Comparison of ENCODE assay signal across 11 cellular contexts in the genomic region with DNA sequence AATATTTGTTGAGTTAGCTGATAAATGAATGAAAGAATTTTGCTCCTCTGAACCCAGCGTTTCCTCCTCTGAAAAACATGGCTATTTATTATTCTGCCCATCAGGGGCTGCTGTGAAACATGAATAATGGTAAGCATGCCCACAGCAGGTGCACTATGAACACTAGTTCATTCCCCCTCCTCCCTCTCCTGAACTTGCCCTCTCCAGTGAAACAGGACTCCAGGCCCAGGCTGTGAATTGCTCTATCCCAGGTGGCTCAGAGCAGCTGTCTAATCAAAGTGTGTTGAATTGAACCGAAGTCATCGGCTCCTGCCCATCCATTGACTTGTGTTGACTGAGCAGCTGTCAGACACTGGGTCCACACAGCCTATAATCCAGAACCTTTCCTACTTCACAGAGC.
A peak's percentile ranks its signal among the peaks of the same experiment; 100 is the strongest.
DNase-seq lines count a peak whose midpoint lies in the region; ATAC-seq and TF ChIP-seq lines count a peak whose summit lies in the region.
"Had no signal": no experiment of that assay in that cellular context is flagged by ENCODE, and none has a peak within 500 bp of the region (broad histone marks: within the 10 kb centered on the region; RNA-seq: fewer than 3 reads in every experiment).

No MANE protein-coding gene starts in this region.

- no peaks in the 10 kb centered on the region for H3F3A ChIP-seq in SK-N-SH (replicated peaks; ENCODE audit: insufficient read depth)

- no peak overlapping the region for H3K9ac ChIP-seq in SK-N-SH

- TF ChIP-seq CTCF in SK-N-SH (IDR thresholded peaks at IDR 0.05), result no peak

- H2AFZ ChIP-seq in SK-N-SH (ENCODE audit: low read depth), result no peak overlapping the region

- H3K4me2 ChIP-seq in SK-N-SH, result no peak overlapping the region

- no peaks in the 10 kb centered on the region for H3K9me3 ChIP-seq in SK-N-SH
- H3K9me3 ChIP-seq: prostate gland had no signal

- POLR2A ChIA-PET in SK-N-SH (lab: Yijun Ruan, JAX), result no interaction called here

- H3K79me2 ChIP-seq in SK-N-SH (ENCODE audit: insufficient read depth), result no peaks in the 10 kb centered on the region

- TF ChIP-seq EP300 in SK-N-SH (IDR thresholded peaks at IDR 0.05; ENCODE audit: borderline replicate concordance in 1 of 2, low read depth in 1 of 2, low read length in 1 of 2), result no peak

- no peak overlapping the region for H3K27ac ChIP-seq in SK-N-SH (ENCODE audit: low read depth in 2 of 2, low read length in 1 of 2)
- H3K27ac ChIP-seq: prostate gland had no signal

- 60% methylated on average over 3 of the region's 3 CpGs for WGBS in SK-N-SH (ENCODE audit: low lambda C conversion rate)

- H3K4me1 ChIP-seq in SK-N-SH (ENCODE audit: control insufficient read depth in 1 of 2, insufficient read depth in 2 of 2, low read depth in 1 of 2, low read length in 1 of 2), result peaks cover 0 to 29% of the 10 kb centered on the region in 2 experiments; a peak in 1 of 4 replicates
- H3K4me1 ChIP-seq: prostate gland had no signal

- no peak for TF ChIP-seq RAD21 in SK-N-SH (IDR thresholded peaks at IDR 0.05; ENCODE audit: low read length)

- H3K9me2 ChIP-seq in SK-N-SH, result no peaks in the 10 kb centered on the region

- no peaks in the 10 kb centered on the region; the same call in 1 of the 2 replicates for H3K27me3 ChIP-seq in SK-N-SH (ENCODE audit: insufficient read depth)

- CTCF ChIA-PET in SK-N-SH (lab: Yijun Ruan, JAX), result interaction anchor here (1.1 to 1.5 kb wide), 4 partner anchors 12 to 608 kb away, joined by 3 read pairs; no protein-coding TSS in a partner anchor

- H3K4me3 ChIP-seq in SK-N-SH (ENCODE audit: low read depth in 2 of 2, low read length in 1 of 2), result no peak overlapping the region
- H3K4me3 ChIP-seq: prostate gland had no signal

- no peaks in the 10 kb centered on the region for H3K36me3 ChIP-seq in SK-N-SH (replicated peaks in 1 of 2; ENCODE audit: control insufficient read depth in 1 of 2, insufficient read depth in 2 of 2, low read length in 1 of 2)
- H3K36me3 ChIP-seq: prostate gland had no signal

- no peaks in the 10 kb centered on the region for H4K20me1 ChIP-seq in SK-N-SH (ENCODE audit: insufficient read depth)

- ATAC-seq in GM18861 (IDR thresholded peaks at IDR 0.05; ENCODE audit: unreplicated experiment) (no peak), GM19467 (IDR thresholded peaks at IDR 0.05; ENCODE audit: unreplicated experiment) (no peak)

- DNase-seq in DMS153 (lab: John Stamatoyannopoulos, UW), result peak; percentile 99
- DNase-seq in NCI-H1694 (lab: John Stamatoyannopoulos, UW), result peak; percentile 42
- peak; percentile 91 to 96 for DNase-seq in NCI-H524 (lab: John Stamatoyannopoulos, UW)
- peak; percentile 64 for DNase-seq in left kidney (ENCODE audit: low read depth, low spot score)
- DNase-seq in SK-N-SH, result no peak
- DNase-seq in cortex of kidney (lab: John Stamatoyannopoulos, UW), result no peak
- DNase-seq: NCI-H446 treated with DMSO at 0.1 percent for 48 hours, trophoblast cell had no signal

TF ChIP-seq in SK-N-SH, 30 proteins besides CTCF, POLR2A, EP300 and RAD21:
- TF ChIP-seq SMC3 (IDR thresholded peaks at IDR 0.05; ENCODE audit: low read depth, low read length), result no peak
- no peak for TF ChIP-seq GABPA (IDR thresholded peaks at IDR 0.05; ENCODE audit: low read depth)
- TF ChIP-seq, protein P1, sequence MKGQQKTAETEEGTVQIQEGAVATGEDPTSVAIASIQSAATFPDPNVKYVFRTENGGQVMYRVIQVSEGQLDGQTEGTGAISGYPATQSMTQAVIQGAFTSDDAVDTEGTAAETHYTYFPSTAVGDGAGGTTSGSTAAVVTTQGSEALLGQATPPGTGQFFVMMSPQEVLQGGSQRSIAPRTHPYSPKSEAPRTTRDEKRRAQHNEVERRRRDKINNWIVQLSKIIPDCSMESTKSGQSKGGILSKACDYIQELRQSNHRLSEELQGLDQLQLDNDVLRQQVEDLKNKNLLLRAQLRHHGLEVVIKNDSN (IDR thresholded peaks at IDR 0.05; ENCODE audit: borderline replicate concordance, low read depth), result no peak
- no peak for TF ChIP-seq FOXJ3 (CRISPR knock-in tag; IDR thresholded peaks at IDR 0.05)
- no peak for TF ChIP-seq TEAD4 (IDR thresholded peaks at IDR 0.05; ENCODE audit: borderline replicate concordance, insufficient read depth)
- no peak for TF ChIP-seq JUND (IDR thresholded peaks at IDR 0.05)
- TF ChIP-seq, protein P2, sequence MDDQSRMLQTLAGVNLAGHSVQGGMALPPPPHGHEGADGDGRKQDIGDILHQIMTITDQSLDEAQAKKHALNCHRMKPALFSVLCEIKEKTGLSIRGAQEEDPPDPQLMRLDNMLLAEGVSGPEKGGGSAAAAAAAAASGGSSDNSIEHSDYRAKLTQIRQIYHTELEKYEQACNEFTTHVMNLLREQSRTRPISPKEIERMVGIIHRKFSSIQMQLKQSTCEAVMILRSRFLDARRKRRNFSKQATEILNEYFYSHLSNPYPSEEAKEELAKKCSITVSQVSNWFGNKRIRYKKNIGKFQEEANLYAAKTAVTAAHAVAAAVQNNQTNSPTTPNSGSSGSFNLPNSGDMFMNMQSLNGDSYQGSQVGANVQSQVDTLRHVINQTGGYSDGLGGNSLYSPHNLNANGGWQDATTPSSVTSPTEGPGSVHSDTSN (IDR thresholded peaks at IDR 0.05), result no peak
- no peak for TF ChIP-seq FOSL2 (IDR thresholded peaks at IDR 0.05; ENCODE audit: borderline replicate concordance, low read depth)
- no peak for TF ChIP-seq NFIC (IDR thresholded peaks at IDR 0.05; ENCODE audit: borderline replicate concordance)
- TF ChIP-seq, protein P3, sequence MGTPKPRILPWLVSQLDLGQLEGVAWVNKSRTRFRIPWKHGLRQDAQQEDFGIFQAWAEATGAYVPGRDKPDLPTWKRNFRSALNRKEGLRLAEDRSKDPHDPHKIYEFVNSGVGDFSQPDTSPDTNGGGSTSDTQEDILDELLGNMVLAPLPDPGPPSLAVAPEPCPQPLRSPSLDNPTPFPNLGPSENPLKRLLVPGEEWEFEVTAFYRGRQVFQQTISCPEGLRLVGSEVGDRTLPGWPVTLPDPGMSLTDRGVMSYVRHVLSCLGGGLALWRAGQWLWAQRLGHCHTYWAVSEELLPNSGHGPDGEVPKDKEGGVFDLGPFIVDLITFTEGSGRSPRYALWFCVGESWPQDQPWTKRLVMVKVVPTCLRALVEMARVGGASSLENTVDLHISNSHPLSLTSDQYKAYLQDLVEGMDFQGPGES (IDR thresholded peaks at IDR 0.05; ENCODE audit: low read depth, low read length), result no peak
- no peak for TF ChIP-seq YY1 (IDR thresholded peaks at IDR 0.05; ENCODE audit: low read depth)
- no peak for TF ChIP-seq CHD2 (IDR thresholded peaks at IDR 0.05; ENCODE audit: low read length, partially characterized antibody)
- no peak for TF ChIP-seq SIN3A (IDR thresholded peaks at IDR 0.05; ENCODE audit: borderline replicate concordance, low read depth, low read length)
- TF ChIP-seq, protein P4, sequence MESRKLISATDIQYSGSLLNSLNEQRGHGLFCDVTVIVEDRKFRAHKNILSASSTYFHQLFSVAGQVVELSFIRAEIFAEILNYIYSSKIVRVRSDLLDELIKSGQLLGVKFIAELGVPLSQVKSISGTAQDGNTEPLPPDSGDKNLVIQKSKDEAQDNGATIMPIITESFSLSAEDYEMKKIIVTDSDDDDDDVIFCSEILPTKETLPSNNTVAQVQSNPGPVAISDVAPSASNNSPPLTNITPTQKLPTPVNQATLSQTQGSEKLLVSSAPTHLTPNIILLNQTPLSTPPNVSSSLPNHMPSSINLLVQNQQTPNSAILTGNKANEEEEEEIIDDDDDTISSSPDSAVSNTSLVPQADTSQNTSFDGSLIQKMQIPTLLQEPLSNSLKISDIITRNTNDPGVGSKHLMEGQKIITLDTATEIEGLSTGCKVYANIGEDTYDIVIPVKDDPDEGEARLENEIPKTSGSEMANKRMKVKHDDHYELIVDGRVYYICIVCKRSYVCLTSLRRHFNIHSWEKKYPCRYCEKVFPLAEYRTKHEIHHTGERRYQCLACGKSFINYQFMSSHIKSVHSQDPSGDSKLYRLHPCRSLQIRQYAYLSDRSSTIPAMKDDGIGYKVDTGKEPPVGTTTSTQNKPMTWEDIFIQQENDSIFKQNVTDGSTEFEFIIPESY (IDR thresholded peaks at IDR 0.05; ENCODE audit: borderline replicate concordance, low read depth), result no peak
- no peak for TF ChIP-seq ELF1 (IDR thresholded peaks at IDR 0.05)
- no peak for TF ChIP-seq TAF1 (IDR thresholded peaks at IDR 0.05; ENCODE audit: borderline replicate concordance, low read depth, low read length)
- TF ChIP-seq, protein P5, sequence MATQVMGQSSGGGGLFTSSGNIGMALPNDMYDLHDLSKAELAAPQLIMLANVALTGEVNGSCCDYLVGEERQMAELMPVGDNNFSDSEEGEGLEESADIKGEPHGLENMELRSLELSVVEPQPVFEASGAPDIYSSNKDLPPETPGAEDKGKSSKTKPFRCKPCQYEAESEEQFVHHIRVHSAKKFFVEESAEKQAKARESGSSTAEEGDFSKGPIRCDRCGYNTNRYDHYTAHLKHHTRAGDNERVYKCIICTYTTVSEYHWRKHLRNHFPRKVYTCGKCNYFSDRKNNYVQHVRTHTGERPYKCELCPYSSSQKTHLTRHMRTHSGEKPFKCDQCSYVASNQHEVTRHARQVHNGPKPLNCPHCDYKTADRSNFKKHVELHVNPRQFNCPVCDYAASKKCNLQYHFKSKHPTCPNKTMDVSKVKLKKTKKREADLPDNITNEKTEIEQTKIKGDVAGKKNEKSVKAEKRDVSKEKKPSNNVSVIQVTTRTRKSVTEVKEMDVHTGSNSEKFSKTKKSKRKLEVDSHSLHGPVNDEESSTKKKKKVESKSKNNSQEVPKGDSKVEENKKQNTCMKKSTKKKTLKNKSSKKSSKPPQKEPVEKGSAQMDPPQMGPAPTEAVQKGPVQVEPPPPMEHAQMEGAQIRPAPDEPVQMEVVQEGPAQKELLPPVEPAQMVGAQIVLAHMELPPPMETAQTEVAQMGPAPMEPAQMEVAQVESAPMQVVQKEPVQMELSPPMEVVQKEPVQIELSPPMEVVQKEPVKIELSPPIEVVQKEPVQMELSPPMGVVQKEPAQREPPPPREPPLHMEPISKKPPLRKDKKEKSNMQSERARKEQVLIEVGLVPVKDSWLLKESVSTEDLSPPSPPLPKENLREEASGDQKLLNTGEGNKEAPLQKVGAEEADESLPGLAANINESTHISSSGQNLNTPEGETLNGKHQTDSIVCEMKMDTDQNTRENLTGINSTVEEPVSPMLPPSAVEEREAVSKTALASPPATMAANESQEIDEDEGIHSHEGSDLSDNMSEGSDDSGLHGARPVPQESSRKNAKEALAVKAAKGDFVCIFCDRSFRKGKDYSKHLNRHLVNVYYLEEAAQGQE (IDR thresholded peaks at IDR 0.05; ENCODE audit: low read depth, low read length), result no peak
- TF ChIP-seq NRF1 (IDR thresholded peaks at IDR 0.05; ENCODE audit: low read depth, low read length), result no peak
- no peak for TF ChIP-seq MEF2A (IDR thresholded peaks at IDR 0.05; ENCODE audit: borderline replicate concordance, low read depth)
TF ChIP-seq in SK-N-SH: peak in this region for 0.

Comparison
In these comparisons a context has a peak if more than half of its experiments do, and no peak if none do; other contexts are left out.
1. DNase-seq: peak in DMS153 (single experiment), NCI-H1694 (single experiment), NCI-H524 (2 of 2) and left kidney (single experiment); none in SK-N-SH (single experiment) and cortex of kidney (single experiment).